Comparison of ENCODE assay signal across 13 cellular contexts in genomic region chr10:3946234-3947229, GRCh38.
A peak's percentile ranks its signal among the peaks of the same experiment; 100 is the strongest.
DNase-seq lines count a peak whose midpoint lies in the region; ATAC-seq and TF ChIP-seq lines count a peak whose summit lies in the region.
"Had no signal": no experiment of that assay in that cellular context is flagged by ENCODE, and none has a peak within 500 bp of the region (broad histone marks: within the 10 kb centered on the region; RNA-seq: fewer than 3 reads in every experiment).

No MANE protein-coding gene starts in this region.

- peaks cover 57% of the 10 kb centered on the region for H3K4me1 Mint-ChIP-seq in T-helper 1 cell treated with Interleukin-12 subunit alpha and Interleukin-12 subunit beta and Interleukin-4 antibody, amounts not matched to agents 30 μg/mL and 1 μg/mL, for 36 hours (ENCODE audit: low read depth)
- H3K4me1 Mint-ChIP-seq in T-helper 2 cell treated with Interferon-gamma antibody and Interleukin-4, amounts not matched to agents 5 μg/mL and 100 μg/mL, for 36 hours (ENCODE audit: low read depth) = peaks cover 61% of the 10 kb centered on the region

- WGBS in smooth muscle cell (ENCODE audit: low lambda C conversion rate) = 61% methylated on average over 9 of the region's 9 CpGs

- peak overlapping the region; percentile 40 for H3K4me2 ChIP-seq in smooth muscle cell
- H3K4me2 ChIP-seq: A549 had no signal

- no peaks in the 10 kb centered on the region for H3K27me3 Mint-ChIP-seq in T-helper 1 cell treated with Interleukin-12 subunit alpha and Interleukin-12 subunit beta and Interleukin-4 antibody, amounts not matched to agents 30 μg/mL and 1 μg/mL, for 36 hours (ENCODE audit: low read depth)
- H3K27me3 Mint-ChIP-seq in T-helper 2 cell treated with Interferon-gamma antibody and Interleukin-4, amounts not matched to agents 5 μg/mL and 100 μg/mL, for 36 hours (ENCODE audit: low read depth) = no peaks in the 10 kb centered on the region

- no peaks in the 10 kb centered on the region for H3K9me3 Mint-ChIP-seq in T-helper 1 cell treated with Interleukin-12 subunit alpha and Interleukin-12 subunit beta and Interleukin-4 antibody, amounts not matched to agents 30 μg/mL and 1 μg/mL, for 36 hours
- no peaks in the 10 kb centered on the region for H3K9me3 Mint-ChIP-seq in T-helper 2 cell treated with Interferon-gamma antibody and Interleukin-4, amounts not matched to agents 5 μg/mL and 100 μg/mL, for 36 hours
- H3K9me3 Mint-ChIP-seq: neural crest cell had no signal

- no peaks in the 10 kb centered on the region for H4K20me1 ChIP-seq in smooth muscle cell (ENCODE audit: low read depth)

- H3K4me1 ChIP-seq in foreskin keratinocyte (peaks cover 22% of the 10 kb centered on the region), smooth muscle cell (ENCODE audit: low read depth) (peaks cover 4% of the 10 kb centered on the region)

- H3K27ac Mint-ChIP-seq in T-helper 1 cell treated with Interleukin-12 subunit alpha and Interleukin-12 subunit beta and Interleukin-4 antibody, amounts not matched to agents 30 μg/mL and 1 μg/mL, for 36 hours = peak overlapping the region; percentile 85
- H3K27ac Mint-ChIP-seq in T-helper 2 cell treated with Interferon-gamma antibody and Interleukin-4, amounts not matched to agents 5 μg/mL and 100 μg/mL, for 36 hours = peak overlapping the region; percentile 90

- ATAC-seq in foreskin keratinocyte = peak; percentile 14
- ATAC-seq: esophagus mucosa had no signal

- peak overlapping the region; percentile 54 for H2AFZ ChIP-seq in smooth muscle cell (ENCODE audit: low read depth)

- no peak overlapping the region for H3K4me3 ChIP-seq in smooth muscle cell
- H3K4me3 ChIP-seq: A549 had no signal

- H3K27ac ChIP-seq in foreskin keratinocyte (peak overlapping the region; percentile 25), smooth muscle cell (ENCODE audit: low read depth) (peak overlapping the region; percentile 82)
- H3K27ac ChIP-seq: A549 had no signal

- H3K9ac ChIP-seq in smooth muscle cell (ENCODE audit: low read depth) = peak overlapping the region; percentile 17

- H3K36me3 ChIP-seq in smooth muscle cell (ENCODE audit: low read depth) = no peaks in the 10 kb centered on the region

- H3K9me3 ChIP-seq in smooth muscle cell (replicated peaks; ENCODE audit: low read depth) = no peaks in the 10 kb centered on the region
- H3K9me3 ChIP-seq: A549 had no signal

- DNase-seq in T-helper 1 cell (no peak), foreskin keratinocyte (no peak), smooth muscle cell (lab: John Stamatoyannopoulos, UW; ENCODE audit: unreplicated experiment) (no peak), NCI-H146 treated with DMSO at 0.1 percent for 48 hours (lab: John Stamatoyannopoulos, UW; ENCODE audit: unreplicated experiment) (no peak), superior temporal gyrus (ENCODE audit: extremely low spot score) (no peak), OCI-M1 (lab: John Stamatoyannopoulos, UW) (no peak)
- DNase-seq in T-helper 2 cell treated with Interferon-gamma antibody and Interleukin-4, amounts not matched to agents 5 μg/mL and 100 μg/mL, for 36 hours (ENCODE audit: low spot score) = no peak
- DNase-seq: DMS 273 treated with DMSO at 0.1 percent for 48 hours, NCI-H345 had no signal

- peak overlapping the region; percentile 16 for H3K4me3 Mint-ChIP-seq in T-helper 1 cell treated with Interleukin-12 subunit alpha and Interleukin-12 subunit beta and Interleukin-4 antibody, amounts not matched to agents 30 μg/mL and 1 μg/mL, for 36 hours
- H3K4me3 Mint-ChIP-seq in T-helper 2 cell treated with Interferon-gamma antibody and Interleukin-4, amounts not matched to agents 5 μg/mL and 100 μg/mL, for 36 hours = peak overlapping the region; percentile 70
- H3K4me3 Mint-ChIP-seq: neural crest cell had no signal

- peaks cover 12% of the 10 kb centered on the region for H3K36me3 Mint-ChIP-seq in T-helper 1 cell treated with Interleukin-12 subunit alpha and Interleukin-12 subunit beta and Interleukin-4 antibody, amounts not matched to agents 30 μg/mL and 1 μg/mL, for 36 hours (ENCODE audit: low read depth)
- H3K36me3 Mint-ChIP-seq in T-helper 2 cell treated with Interferon-gamma antibody and Interleukin-4, amounts not matched to agents 5 μg/mL and 100 μg/mL, for 36 hours (ENCODE audit: low read depth) = peaks cover 7% of the 10 kb centered on the region

- peaks cover 24% of the 10 kb centered on the region for H3F3A ChIP-seq in smooth muscle cell (ENCODE audit: low read depth)

- H3K79me2 ChIP-seq in smooth muscle cell (ENCODE audit: low read depth) = no peaks in the 10 kb centered on the region

- no peak for TF ChIP-seq CTCF in foreskin keratinocyte (conservative IDR thresholded peaks at IDR 0.05)
- no peak for TF ChIP-seq CTCF in smooth muscle cell (IDR thresholded peaks at IDR 0.05; ENCODE audit: borderline replicate concordance, insufficient read depth, poor library complexity, severe bottlenecking)

- H3K27me3 ChIP-seq in foreskin keratinocyte (no peaks in the 10 kb centered on the region), smooth muscle cell (ENCODE audit: low read depth) (no peaks in the 10 kb centered on the region)
